Comparison of ENCODE assay signal across 24 cellular contexts in the genomic region with DNA sequence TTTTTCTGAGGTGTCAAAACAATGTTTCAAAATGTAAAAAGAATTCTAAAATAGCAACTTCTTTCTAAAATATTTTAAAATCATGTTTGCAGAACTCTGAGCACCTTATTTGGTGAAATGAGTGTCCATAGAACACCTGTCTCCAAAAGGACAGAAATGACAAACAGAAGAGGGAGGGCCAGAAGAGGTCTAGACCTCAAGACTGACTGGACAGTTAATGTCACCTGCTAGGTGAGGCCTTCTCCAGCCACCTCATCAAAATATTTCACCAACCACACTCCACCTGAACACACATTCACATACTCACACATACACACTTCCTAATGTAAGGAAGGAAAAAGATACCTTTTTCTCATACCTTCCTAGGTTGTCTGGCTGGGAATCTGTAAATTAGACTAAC.
DNase-seq lines count a peak whose midpoint lies in the region; ATAC-seq and TF ChIP-seq lines count a peak whose summit lies in the region.
"Had no signal": no experiment of that assay in that cellular context is flagged by ENCODE, and none has a peak within 500 bp of the region (broad histone marks: within the 10 kb centered on the region; RNA-seq: fewer than 3 reads in every experiment).

No MANE protein-coding gene starts in this region.

- peak overlapping the region; percentile 39; the same call in 1 of the 2 replicates for H3K4me3 ChIP-seq in MM.1S (ENCODE audit: low read length)
- H3K4me3 ChIP-seq in heart right ventricle: no peak overlapping the region

- ATAC-seq in GM18867 (IDR thresholded peaks at IDR 0.05; ENCODE audit: unreplicated experiment) (peak; percentile 40), HG02588 (IDR thresholded peaks at IDR 0.05; ENCODE audit: unreplicated experiment) (peak; percentile 35), HG02981 (IDR thresholded peaks at IDR 0.05; ENCODE audit: unreplicated experiment) (peak; percentile 57), heart right ventricle (no peak), HG03439 (IDR thresholded peaks at IDR 0.05; ENCODE audit: unreplicated experiment) (no peak), GM18873 (IDR thresholded peaks at IDR 0.05; ENCODE audit: low FRiP score, unreplicated experiment) (no peak)
- ATAC-seq: Panc1 had no signal

- intact Hi-C loops in heart right ventricle (cut with DNase I): no loop called here

- peaks cover 6% of the 10 kb centered on the region for H3K9me3 Mint-ChIP-seq in activated naive CD8-positive, alpha-beta T cell treated with anti-CD3 and anti-CD28 coated beads for 36 hours

- H3K4me3 Mint-ChIP-seq in activated naive CD8-positive, alpha-beta T cell treated with anti-CD3 and anti-CD28 coated beads for 36 hours: no peak overlapping the region
- H3K4me3 Mint-ChIP-seq: T-helper 2 cell treated with Interferon-gamma antibody and Interleukin-4, amounts not matched to agents 5 μg/mL and 100 μg/mL, for 36 hours had no signal

- H3K4me2 ChIP-seq in MM.1S (ENCODE audit: low read depth, low read length): peak overlapping the region; percentile 80

- H3K36me3 ChIP-seq in MM.1S (replicated peaks; ENCODE audit: insufficient read depth, low read length) (no peaks in the 10 kb centered on the region), heart right ventricle (no peaks in the 10 kb centered on the region)

- H3K27ac ChIP-seq in MM.1S (ENCODE audit: low read length) (peak overlapping the region; percentile 62; the same call in 1 of the 2 replicates), heart right ventricle (no peak overlapping the region)
- H3K27ac ChIP-seq: RWPE1 had no signal

- no peaks in the 10 kb centered on the region for H3K27me3 ChIP-seq in MM.1S (replicated peaks; ENCODE audit: insufficient read depth, low read length)
- no peaks in the 10 kb centered on the region for H3K27me3 ChIP-seq in heart right ventricle

- H3K9me3 ChIP-seq in MM.1S (replicated peaks; ENCODE audit: insufficient read depth, low read length) (no peaks in the 10 kb centered on the region), heart right ventricle (peaks cover 0 to 14% (median 4%) of the 10 kb centered on the region in 11 donors)

- DNase-seq in MM.1S (peak; percentile 57), heart right ventricle (no peak)
- DNase-seq in activated naive CD8-positive, alpha-beta T cell treated with anti-CD3 and anti-CD28 coated beads for 36 hours: no peak
- DNase-seq: 8988T, DMS153, DND-41, HCEC 1CT, KBM-7, NCI-H1105 treated with DMSO at 0.1 percent for 48 hours, NCI-H146, NCI-H1930, NCI-H2107, NCI-H446 treated with DMSO at 0.1 percent for 48 hours, NCI-H526, SHP77, T-helper 1 cell had no signal

- no peaks in the 10 kb centered on the region for H3K27me3 Mint-ChIP-seq in activated naive CD8-positive, alpha-beta T cell treated with anti-CD3 and anti-CD28 coated beads for 36 hours

- no peaks in the 10 kb centered on the region for H4K20me1 ChIP-seq in MM.1S (ENCODE audit: insufficient read depth, low read length)

- no peaks in the 10 kb centered on the region for H3K79me2 ChIP-seq in MM.1S (ENCODE audit: low read length)

- H3F3A ChIP-seq in MM.1S (ENCODE audit: insufficient read depth, low read length): peaks cover 15% of the 10 kb centered on the region

- H2AFZ ChIP-seq in MM.1S (ENCODE audit: low read length): peak overlapping the region; percentile 78

- peak overlapping the region; percentile 7; the same call in 1 of the 2 replicates for H3K9ac ChIP-seq in MM.1S (ENCODE audit: low read length)

- TF ChIP-seq CTCF in MM.1S (IDR thresholded peaks at IDR 0.05; ENCODE audit: low read length) (no peak), heart right ventricle (IDR thresholded peaks at IDR 0.05) (no peak)

- H3K36me3 Mint-ChIP-seq in activated naive CD8-positive, alpha-beta T cell treated with anti-CD3 and anti-CD28 coated beads for 36 hours: no peaks in the 10 kb centered on the region

- H3K27ac Mint-ChIP-seq in activated naive CD8-positive, alpha-beta T cell treated with anti-CD3 and anti-CD28 coated beads for 36 hours: no peak overlapping the region
- H3K27ac Mint-ChIP-seq: T-helper 2 cell treated with Interferon-gamma antibody and Interleukin-4, amounts not matched to agents 5 μg/mL and 100 μg/mL, for 36 hours had no signal

- H3K4me1 ChIP-seq in MM.1S (ENCODE audit: low read length) (peaks cover 19% of the 10 kb centered on the region), heart right ventricle (peaks cover 0 to 7% (median 0%) of the 10 kb centered on the region in 9 donors)

- no peaks in the 10 kb centered on the region for H3K4me1 Mint-ChIP-seq in activated naive CD8-positive, alpha-beta T cell treated with anti-CD3 and anti-CD28 coated beads for 36 hours

- no peaks in the 10 kb centered on the region for H3K9me2 ChIP-seq in MM.1S (replicated peaks; ENCODE audit: insufficient read depth, low read length)

Comparison
In these comparisons a context has a peak if more than half of its experiments do, and no peak if none do; other contexts are left out.
1. ATAC-seq: peak in GM18867 (single experiment), HG02588 (single experiment) and HG02981 (single experiment); none in heart right ventricle (0 of 8), HG03439 (single experiment) and GM18873 (single experiment).